In genomic region chr1:110633646-110634030, GRCh38 we compare ENCODE assay signal across 1 cellular context.
TF ChIP-seq lines count a peak whose summit lies in the region.

No MANE protein-coding gene starts in this region.

TF ChIP-seq in WTC11, 78 proteins besides CTCF, POLR2A, EP300 and RAD21:
- TF ChIP-seq, protein P1, sequence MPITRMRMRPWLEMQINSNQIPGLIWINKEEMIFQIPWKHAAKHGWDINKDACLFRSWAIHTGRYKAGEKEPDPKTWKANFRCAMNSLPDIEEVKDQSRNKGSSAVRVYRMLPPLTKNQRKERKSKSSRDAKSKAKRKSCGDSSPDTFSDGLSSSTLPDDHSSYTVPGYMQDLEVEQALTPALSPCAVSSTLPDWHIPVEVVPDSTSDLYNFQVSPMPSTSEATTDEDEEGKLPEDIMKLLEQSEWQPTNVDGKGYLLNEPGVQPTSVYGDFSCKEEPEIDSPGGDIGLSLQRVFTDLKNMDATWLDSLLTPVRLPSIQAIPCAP (CRISPR knock-in tag; IDR thresholded peaks at IDR 0.05), result no peak
- TF ChIP-seq ZNF396 (CRISPR knock-in tag; IDR thresholded peaks at IDR 0.05; ENCODE audit: borderline replicate concordance) (no peak), ZNF219 (CRISPR knock-in tag; IDR thresholded peaks at IDR 0.05; ENCODE audit: borderline replicate concordance) (no peak), ZNF671 (CRISPR knock-in tag; IDR thresholded peaks at IDR 0.05) (no peak), CDX4 (CRISPR knock-in tag; IDR thresholded peaks at IDR 0.05; ENCODE audit: borderline replicate concordance) (no peak), ZNF281 (CRISPR knock-in tag; IDR thresholded peaks at IDR 0.05) (no peak), ZNF423 (CRISPR knock-in tag; IDR thresholded peaks at IDR 0.05) (no peak), EMX1 (CRISPR knock-in tag; IDR thresholded peaks at IDR 0.05) (no peak), ZNF317 (CRISPR knock-in tag; IDR thresholded peaks at IDR 0.05; ENCODE audit: borderline replicate concordance, low read depth) (no peak), FOXP1 (CRISPR knock-in tag; IDR thresholded peaks at IDR 0.05; ENCODE audit: borderline replicate concordance) (no peak), NR3C1 (CRISPR knock-in tag; conservative IDR thresholded peaks at IDR 0.05; ENCODE audit: low read depth) (no peak), ZNF138 (CRISPR knock-in tag; conservative IDR thresholded peaks at IDR 0.05) (no peak), ZNF425 (CRISPR knock-in tag; conservative IDR thresholded peaks at IDR 0.05) (no peak)
- TF ChIP-seq, protein P2, sequence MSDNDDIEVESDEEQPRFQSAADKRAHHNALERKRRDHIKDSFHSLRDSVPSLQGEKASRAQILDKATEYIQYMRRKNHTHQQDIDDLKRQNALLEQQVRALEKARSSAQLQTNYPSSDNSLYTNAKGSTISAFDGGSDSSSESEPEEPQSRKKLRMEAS (CRISPR knock-in tag; IDR thresholded peaks at IDR 0.05), result no peak
